Comparison of ENCODE assay signal across 8 cellular contexts in the genomic region with DNA sequence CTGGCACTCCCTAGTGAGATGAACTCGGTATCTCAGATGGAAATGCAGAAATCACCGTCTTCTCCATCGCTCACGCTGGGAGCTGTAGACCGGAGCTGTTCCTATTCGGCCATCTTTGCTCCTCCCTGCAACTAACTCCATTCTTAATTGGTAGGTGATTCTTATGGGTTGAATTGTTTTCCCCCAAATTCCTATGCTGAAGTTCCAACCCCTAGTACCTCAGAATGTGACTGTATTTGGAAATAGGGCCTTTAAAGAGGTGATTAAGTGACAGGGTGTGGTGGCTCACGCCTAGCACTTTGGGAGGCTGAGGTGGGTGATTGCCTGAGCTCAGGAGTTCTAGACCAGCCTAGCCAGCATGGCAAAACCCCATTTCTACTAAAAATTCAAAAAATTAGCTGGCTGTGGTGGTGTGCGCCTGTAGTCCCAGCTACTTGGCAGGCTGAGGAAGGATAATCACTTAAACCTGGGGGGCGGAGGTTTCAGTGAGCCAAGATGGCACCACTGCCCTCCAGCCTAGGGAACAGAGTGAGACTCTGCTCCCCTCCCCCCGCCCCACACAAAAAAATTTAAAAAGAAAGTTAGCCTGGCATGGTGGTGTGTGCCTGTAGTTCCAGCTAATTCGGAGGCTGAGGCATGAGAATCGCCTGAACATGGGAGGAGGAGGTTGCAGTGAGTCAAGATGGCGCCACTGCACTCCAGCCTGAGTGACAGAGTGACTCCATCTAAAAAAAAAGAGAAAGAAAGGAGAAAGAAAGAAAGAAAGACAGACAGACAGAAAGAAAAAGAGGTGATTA. TPM values are rescaled to one million over a fixed set of nuclear protein-coding genes. Genes with fewer than 3 reads are reported as not detected.
A peak's percentile ranks its signal among the peaks of the same experiment; 100 is the strongest.
DNase-seq lines count a peak whose midpoint lies in the region; ATAC-seq and TF ChIP-seq lines count a peak whose summit lies in the region.

No MANE protein-coding gene starts in this region.

- peak overlapping the region; percentile 95 for H2AFZ ChIP-seq in ACC112 (ENCODE audit: low read length, unreplicated experiment)

- no peaks in the 10 kb centered on the region for H3K36me3 ChIP-seq in ACC112 (ENCODE audit: insufficient read depth, low read length)
- H3K36me3 ChIP-seq in body of pancreas (replicated peaks in 1 of 2; ENCODE audit: insufficient read depth in 1 of 2, low read depth in 2 of 2) = no peaks in the 10 kb centered on the region
- no peaks in the 10 kb centered on the region for H3K36me3 ChIP-seq in lung (ENCODE audit: control insufficient read depth in 2 of 2, insufficient read depth in 2 of 2, low read length in 2 of 2)

- intact Hi-C loops in body of pancreas (cut with DNase I) = no loop called here

- no peaks in the 10 kb centered on the region for H3K9me3 ChIP-seq in body of pancreas
- no peaks in the 10 kb centered on the region for H3K9me3 ChIP-seq in lung (ENCODE audit: control insufficient read depth in 2 of 2, insufficient read depth in 1 of 2, low read length in 1 of 2)

- peaks cover 3% of the 10 kb centered on the region for H3K79me2 ChIP-seq in ACC112 (ENCODE audit: control insufficient read depth, insufficient read depth, low read length, unreplicated experiment)

- H3K4me1 ChIP-seq in ACC112 (ENCODE audit: control insufficient read depth, insufficient read depth, low read length, unreplicated experiment) = no peaks in the 10 kb centered on the region
- peaks cover 33% of the 10 kb centered on the region for H3K4me1 ChIP-seq in body of pancreas
- H3K4me1 ChIP-seq in lung (ENCODE audit: control insufficient read depth in 2 of 2, insufficient read depth in 2 of 2, low read length in 2 of 2) = peaks cover 0 to 7% of the 10 kb centered on the region in 2 donors

- 63 to 69% methylated on average over 13 of the region's 13 CpGs for WGBS in body of pancreas, 2 donors
- 70 to 81% methylated on average over 13 of the region's 13 CpGs for WGBS in lung, 2 donors

- H3K27ac ChIP-seq in ACC112 (ENCODE audit: low read depth, low read length) (no peak overlapping the region), body of pancreas (peak overlapping the region; percentile 23 to 70 (median 48)), lung (ENCODE audit: low read depth in 1 of 2, low read length in 1 of 2) (no peak overlapping the region)

- peak; percentile 10 for DNase-seq in HK-2 (ENCODE audit: unreplicated experiment)
- no peak for DNase-seq in body of pancreas
- DNase-seq in lung (ENCODE audit: low spot score) = no peak
- DNase-seq in NCI-H2227 treated with DMSO at 0.1 percent for 48 hours (lab: John Stamatoyannopoulos, UW) = no peak
- no peak for DNase-seq in NCI-H2029 (lab: John Stamatoyannopoulos, UW)

- ATAC-seq in body of pancreas = peak; percentile 35
- ATAC-seq in lung (ENCODE audit: insufficient read depth, low FRiP score) = peak; percentile 58
- ATAC-seq in GM19023 (IDR thresholded peaks at IDR 0.05; ENCODE audit: unreplicated experiment) = no peak
- no peak for ATAC-seq in GM21576 (IDR thresholded peaks at IDR 0.05; ENCODE audit: unreplicated experiment)

- H3K4me3 ChIP-seq in ACC112 (ENCODE audit: low read depth, low read length) (peak overlapping the region; percentile 92), body of pancreas (peak overlapping the region in 1 of 2 donors; percentile 51), lung (peak overlapping the region; percentile 36)

- no peak for TF ChIP-seq CTCF in body of pancreas (IDR thresholded peaks at IDR 0.05)
- no peak for TF ChIP-seq CTCF in lung (IDR thresholded peaks at IDR 0.05; ENCODE audit: control extremely low read depth, extremely low read depth)

- TF ChIP-seq POLR2A in body of pancreas (IDR thresholded peaks at IDR 0.05) = no peak

- no peaks in the 10 kb centered on the region for H3K27me3 ChIP-seq in ACC112 (ENCODE audit: insufficient read depth, low read length)
- no peaks in the 10 kb centered on the region for H3K27me3 ChIP-seq in body of pancreas
- no peaks in the 10 kb centered on the region for H3K27me3 ChIP-seq in lung (ENCODE audit: control insufficient read depth, insufficient read depth)

RNA-seq across cellular contexts. Expression of a gene that starts 25.2 kb away (rescaled TPM):
- total RNA-seq in body of pancreas (10 to 100 TPM; 21.5 to 85.7 TPM), lung (10 to 100 TPM; 43.5 to 62.1 TPM)
- polyA plus RNA-seq in lung = 10 to 100 TPM in 1 of 2 donors, 1 to 10 TPM in 1; 6.8 to 12.3 TPM

RNA-seq across cellular contexts. Expression of a gene that starts 36.6 kb away (rescaled TPM):
- total RNA-seq in body of pancreas = 1 to 10 TPM; 5.6 to 5.7 TPM
- total RNA-seq in lung = 10 to 100 TPM; 17.3 to 43.1 TPM
- polyA plus RNA-seq in lung = 1 to 10 TPM; 7.1 to 10.0 TPM

Comparison
In these comparisons a context has a peak if more than half of its experiments do, and no peak if none do; other contexts are left out.
1. H3K27ac ChIP-seq: peak in body of pancreas (4 of 4); none in ACC112 (single experiment) and lung (0 of 2).
2. ATAC-seq: peak in body of pancreas (single experiment) and lung (single experiment); none in GM19023 (single experiment) and GM21576 (single experiment).